Comparison of ENCODE assay signal across 12 cellular contexts in the genomic region with DNA sequence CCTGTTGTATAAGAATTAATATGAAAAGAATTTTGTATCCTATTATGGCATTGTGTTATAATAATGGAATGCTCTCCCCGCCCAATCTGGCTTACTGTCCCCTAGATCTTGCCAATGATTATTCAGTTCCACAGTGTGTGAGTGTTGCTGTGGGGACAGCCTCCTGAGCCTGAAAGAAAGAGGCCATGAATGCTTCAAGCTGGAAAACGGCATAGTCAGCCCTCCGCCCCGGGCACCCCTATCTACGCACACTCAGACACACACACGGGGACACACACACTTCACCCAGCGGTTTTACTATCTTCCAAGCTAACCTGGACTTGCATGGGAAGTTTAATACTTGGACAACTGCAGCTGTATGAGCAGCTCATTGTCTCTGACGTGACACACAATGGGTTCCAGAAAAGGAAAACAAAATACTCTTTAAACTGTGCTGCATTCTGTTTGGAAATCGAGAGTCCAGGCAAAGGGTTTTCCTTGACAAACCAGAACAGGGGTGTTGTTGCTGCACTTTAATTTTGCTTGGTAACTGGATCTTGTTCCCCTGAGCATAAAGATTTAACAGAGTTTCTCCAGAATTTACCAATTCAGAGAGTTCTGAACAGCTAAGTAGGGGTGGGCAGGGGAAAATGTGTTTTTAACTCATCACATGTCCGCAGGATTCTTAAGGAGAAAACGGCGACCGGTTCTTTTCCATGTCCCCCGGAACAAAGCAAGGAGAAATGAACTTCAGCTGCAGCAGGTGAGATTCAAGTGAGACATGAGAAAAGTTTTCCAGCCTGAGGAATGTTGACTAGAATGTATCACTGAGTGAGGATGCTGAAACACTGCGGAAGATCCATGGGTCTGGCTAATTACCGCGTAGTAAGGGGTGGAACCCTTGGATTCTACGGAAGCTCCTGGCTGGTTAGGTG.
DNase-seq lines count a peak whose midpoint lies in the region; ATAC-seq, FAIRE-seq and TF ChIP-seq lines count a peak whose summit lies in the region.
"Had no signal": no experiment of that assay in that cellular context is flagged by ENCODE, and none has a peak within 500 bp of the region (broad histone marks: within the 10 kb centered on the region; RNA-seq: fewer than 3 reads in every experiment).

No MANE protein-coding gene starts in this region.

- TF ChIP-seq EP300 in esophagus muscularis mucosa (IDR thresholded peaks at IDR 0.05): no peak

- peak; percentile 64 for DNase-seq in GM03348 (ENCODE audit: low spot score)
- no peak for DNase-seq in esophagus muscularis mucosa (ENCODE audit: extremely low spot score)
- DNase-seq in midbrain (lab: John Stamatoyannopoulos, UW): peak; percentile 88
- no peak for DNase-seq in NCI-H82 (lab: John Stamatoyannopoulos, UW)
- DNase-seq in RCC 7860 (ENCODE audit: low spot score): no peak
- no peak for DNase-seq in NK-92 (lab: John Stamatoyannopoulos, UW; ENCODE audit: unreplicated experiment)
- DNase-seq: NCI-H446 treated with DMSO at 0.1 percent for 48 hours; stimulated activated CD4-positive, alpha-beta T cell treated with anti-CD3 and anti-CD28 coated beads, Interleukin-2, amount 100 ng/mL, for 48 hours had no signal

- no peak for ATAC-seq in HG03457 (IDR thresholded peaks at IDR 0.05; ENCODE audit: unreplicated experiment)

- H3K9ac ChIP-seq in skeletal muscle tissue (ENCODE audit: low read depth in 1 of 3, low read length in 3 of 3): peak overlapping the region in 2 of 3 donors; percentile 47 to 53
- H3K9ac ChIP-seq: BLaER1 treated with 17β-estradiol and CSF1 and Interleukin-3, amounts not matched to agents 10 nM and 100 nM had no signal

- H3K4me1 ChIP-seq in esophagus muscularis mucosa (peaks cover 50 to 66% (median 62%) of the 10 kb centered on the region in 4 donors), skeletal muscle tissue (ENCODE audit: control insufficient read depth in 3 of 3, insufficient read depth in 3 of 3, low read length in 3 of 3) (peaks cover 33 to 41% (median 40%) of the 10 kb centered on the region in 3 donors)

- FAIRE-seq in RCC 7860 (lab: Jason Lieb, UNC): no peak
- FAIRE-seq: urothelium cell line had no signal

- 50% methylated on average over 18 of the region's 18 CpGs for WGBS in esophagus muscularis mucosa

- no peak for TF ChIP-seq CTCF in esophagus muscularis mucosa (IDR thresholded peaks at IDR 0.05)

- H3K27me3 ChIP-seq in esophagus muscularis mucosa: no peaks in the 10 kb centered on the region
- no peaks in the 10 kb centered on the region for H3K27me3 ChIP-seq in skeletal muscle tissue (ENCODE audit: control insufficient read depth in 3 of 3, insufficient read depth in 3 of 3, low read length in 3 of 3)
- H3K27me3 ChIP-seq: BLaER1 treated with 17β-estradiol and CSF1 and Interleukin-3, amounts not matched to agents 10 nM and 100 nM had no signal

- H3K36me3 ChIP-seq in esophagus muscularis mucosa: no peaks in the 10 kb centered on the region
- H3K36me3 ChIP-seq in skeletal muscle tissue (ENCODE audit: control insufficient read depth in 3 of 3, insufficient read depth in 3 of 3, low read length in 3 of 3): no peaks in the 10 kb centered on the region
- H3K36me3 ChIP-seq: BLaER1 treated with 17β-estradiol and CSF1 and Interleukin-3, amounts not matched to agents 10 nM and 100 nM had no signal

- H3K4me3 ChIP-seq in esophagus muscularis mucosa (peak overlapping the region; percentile 15 to 39 (median 24)), skeletal muscle tissue (ENCODE audit: low read length in 3 of 3) (peak overlapping the region in 2 of 3 donors; percentile 16 to 55)
- H3K4me3 ChIP-seq: BLaER1 treated with 17β-estradiol and CSF1 and Interleukin-3, amounts not matched to agents 10 nM and 100 nM had no signal

- intact Hi-C loops in esophagus muscularis mucosa (cut with DNase I): loop anchor here (10.0 kb wide), 1 partner anchor 471 kb away; the partner anchor contains the start of gene FOXO1

- peak overlapping the region; percentile 79 to 92 (median 87) for H3K27ac ChIP-seq in esophagus muscularis mucosa (replicated peaks in 1 of 4)
- peak overlapping the region; percentile 79 for H3K27ac ChIP-seq in skeletal muscle tissue (ENCODE audit: low read depth, low read length)
- H3K27ac ChIP-seq: BLaER1 treated with 17β-estradiol and CSF1 and Interleukin-3, amounts not matched to agents 10 nM and 100 nM had no signal

- no peaks in the 10 kb centered on the region for H3K9me3 ChIP-seq in esophagus muscularis mucosa
- no peaks in the 10 kb centered on the region for H3K9me3 ChIP-seq in skeletal muscle tissue (ENCODE audit: control insufficient read depth in 3 of 3, low read length in 3 of 3)
- H3K9me3 ChIP-seq: BLaER1 treated with 17β-estradiol and CSF1 and Interleukin-3, amounts not matched to agents 10 nM and 100 nM had no signal

- no peak for TF ChIP-seq POLR2A in esophagus muscularis mucosa (IDR thresholded peaks at IDR 0.05; ENCODE audit: low read depth)

Comparison
In these comparisons a context has a peak if more than half of its experiments do, and no peak if none do; other contexts are left out.
1. DNase-seq: peak in GM03348 (single experiment) and midbrain (single experiment); none in esophagus muscularis mucosa (single experiment), NCI-H82 (single experiment), RCC 7860 (single experiment) and NK-92 (single experiment).